26 cellular contexts compared by ENCODE assay signal in genomic region chr5:87300176-87300575, GRCh38. TPM values are rescaled to one million over a fixed set of nuclear protein-coding genes. Genes with fewer than 3 reads are reported as not detected.
A peak's percentile ranks its signal among the peaks of the same experiment; 100 is the strongest.
DNase-seq lines count a peak whose midpoint lies in the region; ATAC-seq and TF ChIP-seq lines count a peak whose summit lies in the region.
"Had no signal": no experiment of that assay in that cellular context is flagged by ENCODE, and none has a peak within 500 bp of the region (broad histone marks: within the 10 kb centered on the region; RNA-seq: fewer than 3 reads in every experiment).

No MANE protein-coding gene starts in this region.

- no peak for DNase-seq in SK-N-SH
- peak; percentile 50 to 65 for DNase-seq in SJCRH30
- peak; percentile 19 for DNase-seq in fibroblast of mammary gland (ENCODE audit: low read depth)
- DNase-seq in CD8-positive, alpha-beta T cell: no peak
- DNase-seq in activated CD8-positive, alpha-beta memory T cell treated with anti-CD3 and anti-CD28 coated beads, Interleukin-2, amount 50 U/mL, for 4 hours: no peak
- DNase-seq: activated T-cell treated with anti-CD3 and anti-CD28 coated beads, Interleukin-2, amount 50 U/mL, for 24 hours; DMS79; H7; left colon; NCI-H1105 treated with DMSO at 0.1 percent for 48 hours; NCI-H2029 treated with DMSO at 0.1 percent for 48 hours; NCI-H2227 treated with DMSO at 0.1 percent for 48 hours; occipital lobe; stimulated activated naive B cell treated with anti-CD40 and anti-IgM and Interleukin-4, amounts not matched to agents 10 μg/mL and 1 μg/mL and 100 μg/mL, for 72 hours; T-cell had no signal

- H3K27ac ChIP-seq in SK-N-SH (ENCODE audit: low read depth in 2 of 2, low read length in 1 of 2) (peak overlapping the region in 1 of 2 experiments; percentile 59; a peak in 2 of 4 replicates), SJCRH30 (peak overlapping the region; percentile 93)
- no peak overlapping the region for H3K27ac ChIP-seq in CD8-positive, alpha-beta T cell (ENCODE audit: low read depth, low read length)
- H3K27ac ChIP-seq: 22Rv1, coronary artery, suprapubic skin had no signal

- peaks cover 93% of the 10 kb centered on the region for H3K79me2 ChIP-seq in SK-N-SH (ENCODE audit: insufficient read depth)

- H3K4me3 Mint-ChIP-seq in CD8-positive, alpha-beta T cell: no peak overlapping the region
- H3K4me3 Mint-ChIP-seq: activated CD8-positive, alpha-beta T cell treated with anti-CD3 and anti-CD28 coated beads for 36 hours; activated T-cell treated with anti-CD3 and anti-CD28 coated beads, Interleukin-2, amount 50 U/mL, for 24 hours; brain; naive thymus-derived CD4-positive, alpha-beta T cell; stimulated activated naive B cell treated with anti-CD40 and anti-IgM and Interleukin-4, amounts not matched to agents 10 μg/mL and 1 μg/mL and 100 μg/mL, for 72 hours; T-cell had no signal

- peaks cover 29% of the 10 kb centered on the region for H3F3A ChIP-seq in SK-N-SH (replicated peaks; ENCODE audit: insufficient read depth)

- H2AFZ ChIP-seq in SK-N-SH (ENCODE audit: low read depth): no peak overlapping the region

- peaks cover 5% of the 10 kb centered on the region for H3K9me3 Mint-ChIP-seq in CD8-positive, alpha-beta T cell
- H3K9me3 Mint-ChIP-seq: activated CD8-positive, alpha-beta T cell treated with anti-CD3 and anti-CD28 coated beads for 36 hours; activated T-cell treated with anti-CD3 and anti-CD28 coated beads, Interleukin-2, amount 50 U/mL, for 24 hours; stimulated activated naive B cell treated with anti-CD40 and anti-IgM and Interleukin-4, amounts not matched to agents 10 μg/mL and 1 μg/mL and 100 μg/mL, for 72 hours had no signal

- H3K9ac ChIP-seq in SK-N-SH (no peak overlapping the region), skeletal muscle satellite cell (ENCODE audit: low read depth, low read length) (no peak overlapping the region)

- H3K4me1 ChIP-seq in SK-N-SH (ENCODE audit: control insufficient read depth in 1 of 2, insufficient read depth in 2 of 2, low read depth in 1 of 2, low read length in 1 of 2): peaks cover 0 to 9% of the 10 kb centered on the region in 2 experiments; a peak in 2 of 4 replicates
- H3K4me1 ChIP-seq in SJCRH30: peaks cover 44% of the 10 kb centered on the region
- H3K4me1 ChIP-seq in skeletal muscle satellite cell (ENCODE audit: control insufficient read depth, insufficient read depth, low read length): peaks cover 63% of the 10 kb centered on the region
- peaks cover 16% of the 10 kb centered on the region for H3K4me1 ChIP-seq in CD8-positive, alpha-beta T cell (ENCODE audit: insufficient read depth, low read length)

- no peaks in the 10 kb centered on the region for H3K9me2 ChIP-seq in SK-N-SH

- no peak for TF ChIP-seq EP300 in SK-N-SH (IDR thresholded peaks at IDR 0.05; ENCODE audit: borderline replicate concordance in 1 of 2, low read depth in 1 of 2, low read length in 1 of 2)

- H3K36me3 ChIP-seq in SK-N-SH (replicated peaks in 1 of 2; ENCODE audit: control insufficient read depth in 1 of 2, insufficient read depth in 2 of 2, low read length in 1 of 2) (peaks cover 3 to 45% of the 10 kb centered on the region in 2 experiments), SJCRH30 (peaks cover 13% of the 10 kb centered on the region), skeletal muscle satellite cell (ENCODE audit: insufficient read depth, low read length) (peaks cover 7% of the 10 kb centered on the region)
- no peaks in the 10 kb centered on the region for H3K36me3 ChIP-seq in CD8-positive, alpha-beta T cell (ENCODE audit: insufficient read depth, low read length)

- no peak for TF ChIP-seq CTCF in SK-N-SH (IDR thresholded peaks at IDR 0.05)
- no peak for TF ChIP-seq CTCF in fibroblast of mammary gland (conservative IDR thresholded peaks at IDR 0.05; ENCODE audit: control insufficient read depth, insufficient read depth, low read depth, low read length)
- TF ChIP-seq CTCF in CD8-positive, alpha-beta T cell (IDR thresholded peaks at IDR 0.05): no peak

- H3K27me3 ChIP-seq in SK-N-SH (ENCODE audit: insufficient read depth) (no peaks in the 10 kb centered on the region), SJCRH30 (no peaks in the 10 kb centered on the region), skeletal muscle satellite cell (ENCODE audit: control insufficient read depth, insufficient read depth, low read length) (no peaks in the 10 kb centered on the region)
- H3K27me3 ChIP-seq in CD8-positive, alpha-beta T cell (ENCODE audit: insufficient read depth, low read length): no peaks in the 10 kb centered on the region
- H3K27me3 ChIP-seq: suprapubic skin had no signal

- ATAC-seq in SK-N-SH treated with all-trans-retinoic acid at 6 μM for 48 hours (no peak), HG02759 (IDR thresholded peaks at IDR 0.05; ENCODE audit: unreplicated experiment) (no peak)
- no peak for ATAC-seq in CD8-positive, alpha-beta T cell
- ATAC-seq: HepG2, left colon, Right ventricle myocardium inferior had no signal

- TF ChIP-seq RAD21 in SK-N-SH (IDR thresholded peaks at IDR 0.05; ENCODE audit: low read length): no peak

- CTCF ChIA-PET in SK-N-SH (lab: Yijun Ruan, JAX): no interaction called here
- CTCF ChIA-PET in CD8-positive, alpha-beta T cell (lab: Charles Lee): no interaction called here

- peaks cover 54% of the 10 kb centered on the region for H3K4me1 Mint-ChIP-seq in CD8-positive, alpha-beta T cell (ENCODE audit: low read depth)

- H3K9me3 ChIP-seq in SK-N-SH: no peaks in the 10 kb centered on the region; the same call in 1 of the 2 replicates
- H3K9me3 ChIP-seq in SJCRH30 (replicated peaks): no peaks in the 10 kb centered on the region
- H3K9me3 ChIP-seq in skeletal muscle satellite cell (replicated peaks; ENCODE audit: low read length): no peaks in the 10 kb centered on the region
- H3K9me3 ChIP-seq in CD8-positive, alpha-beta T cell (ENCODE audit: low read length): no peaks in the 10 kb centered on the region
- H3K9me3 ChIP-seq: suprapubic skin had no signal

- no peak overlapping the region for H3K27ac Mint-ChIP-seq in CD8-positive, alpha-beta T cell
- H3K27ac Mint-ChIP-seq: activated CD8-positive, alpha-beta T cell treated with anti-CD3 and anti-CD28 coated beads for 36 hours; stimulated activated naive B cell treated with anti-CD40 and anti-IgM and Interleukin-4, amounts not matched to agents 10 μg/mL and 1 μg/mL and 100 μg/mL, for 72 hours; T-cell had no signal

- H3K27me3 Mint-ChIP-seq in CD8-positive, alpha-beta T cell (ENCODE audit: low read depth): no peaks in the 10 kb centered on the region
- H3K27me3 Mint-ChIP-seq: activated CD8-positive, alpha-beta T cell treated with anti-CD3 and anti-CD28 coated beads for 36 hours; activated T-cell treated with anti-CD3 and anti-CD28 coated beads, Interleukin-2, amount 50 U/mL, for 24 hours; brain; naive thymus-derived CD4-positive, alpha-beta T cell; stimulated activated naive B cell treated with anti-CD40 and anti-IgM and Interleukin-4, amounts not matched to agents 10 μg/mL and 1 μg/mL and 100 μg/mL, for 72 hours; T-cell had no signal

- intact Hi-C loops in CD8-positive, alpha-beta T cell (cut with DNase I, micrococcal nuclease): loop anchor here in 1 of 2 experiments (5.0 kb wide), 1 partner anchor 33 kb away; the partner anchor contains the start of gene RASA1

- H3K4me3 ChIP-seq in SK-N-SH (ENCODE audit: low read depth in 2 of 2, low read length in 1 of 2): no peak overlapping the region
- H3K4me3 ChIP-seq in SJCRH30: no peak overlapping the region
- no peak overlapping the region for H3K4me3 ChIP-seq in fibroblast of mammary gland (ENCODE audit: control insufficient read depth, low read depth, low read length)
- H3K4me3 ChIP-seq in skeletal muscle satellite cell (ENCODE audit: low read length): no peak overlapping the region
- no peak overlapping the region for H3K4me3 ChIP-seq in CD8-positive, alpha-beta T cell (ENCODE audit: low read depth, low read length)
- H3K4me3 ChIP-seq: coronary artery, suprapubic skin had no signal

- 78% methylated on average over 6 of the region's 6 CpGs for WGBS in SK-N-SH (ENCODE audit: low lambda C conversion rate)

- H3K36me3 Mint-ChIP-seq in CD8-positive, alpha-beta T cell: peaks cover 21% of the 10 kb centered on the region

- POLR2A ChIA-PET in SK-N-SH (lab: Yijun Ruan, JAX): no interaction called here
- POLR2A ChIA-PET in CD8-positive, alpha-beta T cell (lab: Charles Lee): interaction anchor here (0.7 kb wide), 1 partner anchor 141 kb away, joined by 3 read pairs; no protein-coding TSS in a partner anchor

- peaks cover 55% of the 10 kb centered on the region for H4K20me1 ChIP-seq in SK-N-SH (ENCODE audit: insufficient read depth)

- H3K4me2 ChIP-seq in SK-N-SH: peak overlapping the region; percentile 23; the same call in 1 of the 2 replicates
- H3K4me2 ChIP-seq in skeletal muscle satellite cell (ENCODE audit: low read length): peak overlapping the region; percentile 21

TF ChIP-seq in SK-N-SH treated with all-trans-retinoic acid at 6 μM for 48 hours, 23 proteins besides CTCF, POLR2A, EP300 and RAD21 (continues in another document):
- no peak for TF ChIP-seq ZNF70 (CRISPR knock-in tag; IDR thresholded peaks at IDR 0.05)
- no peak for TF ChIP-seq ESRRG (CRISPR knock-in tag; IDR thresholded peaks at IDR 0.05)
- no peak for TF ChIP-seq CREB5 (CRISPR knock-in tag; IDR thresholded peaks at IDR 0.05; ENCODE audit: low read depth)
- TF ChIP-seq SNAI2 (CRISPR knock-in tag; IDR thresholded peaks at IDR 0.05): no peak
- no peak for TF ChIP-seq TCF4 (CRISPR knock-in tag; IDR thresholded peaks at IDR 0.05; ENCODE audit: borderline replicate concordance)
- no peak for TF ChIP-seq ISL1 (CRISPR knock-in tag; IDR thresholded peaks at IDR 0.05)

RNA-seq across cellular contexts. Expression of gene RASA1, which starts 32.5 kb away (rescaled TPM):
- 49.1 and 57.9 TPM in 2 replicates for polyA plus RNA-seq in SK-N-SH (2012; rRNA removed)
- polyA plus RNA-seq in SK-N-SH (2012; cell fraction: cytosol; rRNA removed): 54.3 and 62.9 TPM in 2 replicates
- polyA plus RNA-seq in SK-N-SH (2012; cell fraction: nucleus; rRNA removed): 59.4 and 118 TPM in 2 replicates
- total RNA-seq in SJCRH30 (2014; rRNA removed; shearing (Covaris generic)): 52.0 and 59.7 TPM in 2 replicates
- total RNA-seq in skeletal muscle satellite cell (2012; rRNA removed): 27.6 and 29.3 TPM in 2 replicates
- 1 to 10 TPM; 7.7 to 7.9 TPM for total RNA-seq in CD8-positive, alpha-beta T cell

Comparison
In these comparisons a context has a peak if more than half of its experiments do, and no peak if none do; other contexts are left out.
1. DNase-seq: peak in SJCRH30 (2 of 2) and fibroblast of mammary gland (single experiment); none in SK-N-SH (single experiment), CD8-positive, alpha-beta T cell (0 of 7) and activated CD8-positive, alpha-beta memory T cell treated with anti-CD3 and anti-CD28 coated beads, Interleukin-2, amount 50 U/mL, for 4 hours (single experiment).